Comparison of ENCODE assay signal across 1 cellular context in the genomic region with DNA sequence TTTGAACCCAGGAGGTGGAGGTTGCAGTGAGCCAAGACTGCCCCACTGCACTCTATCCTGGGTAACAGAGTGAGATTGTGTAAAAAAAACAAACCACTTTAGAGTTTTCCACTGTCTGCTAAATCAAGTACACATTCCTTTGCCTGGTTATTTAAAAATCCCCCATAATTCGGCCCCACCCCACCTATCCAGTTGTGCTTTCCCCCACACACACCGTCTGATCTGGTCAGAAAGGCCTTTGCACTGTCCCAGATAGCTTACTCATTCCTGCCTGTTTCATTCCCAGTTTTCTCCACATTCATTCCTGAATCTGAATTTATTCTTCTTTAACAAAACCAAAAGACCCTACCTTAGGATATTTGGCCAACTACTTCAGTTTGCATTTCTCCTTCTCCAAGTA.
TF ChIP-seq lines count a peak whose summit lies in the region.

No MANE protein-coding gene starts in this region.

TF ChIP-seq in WTC11, 78 proteins besides CTCF, POLR2A, EP300 and RAD21 (continued from another document):
- TF ChIP-seq, protein P1, sequence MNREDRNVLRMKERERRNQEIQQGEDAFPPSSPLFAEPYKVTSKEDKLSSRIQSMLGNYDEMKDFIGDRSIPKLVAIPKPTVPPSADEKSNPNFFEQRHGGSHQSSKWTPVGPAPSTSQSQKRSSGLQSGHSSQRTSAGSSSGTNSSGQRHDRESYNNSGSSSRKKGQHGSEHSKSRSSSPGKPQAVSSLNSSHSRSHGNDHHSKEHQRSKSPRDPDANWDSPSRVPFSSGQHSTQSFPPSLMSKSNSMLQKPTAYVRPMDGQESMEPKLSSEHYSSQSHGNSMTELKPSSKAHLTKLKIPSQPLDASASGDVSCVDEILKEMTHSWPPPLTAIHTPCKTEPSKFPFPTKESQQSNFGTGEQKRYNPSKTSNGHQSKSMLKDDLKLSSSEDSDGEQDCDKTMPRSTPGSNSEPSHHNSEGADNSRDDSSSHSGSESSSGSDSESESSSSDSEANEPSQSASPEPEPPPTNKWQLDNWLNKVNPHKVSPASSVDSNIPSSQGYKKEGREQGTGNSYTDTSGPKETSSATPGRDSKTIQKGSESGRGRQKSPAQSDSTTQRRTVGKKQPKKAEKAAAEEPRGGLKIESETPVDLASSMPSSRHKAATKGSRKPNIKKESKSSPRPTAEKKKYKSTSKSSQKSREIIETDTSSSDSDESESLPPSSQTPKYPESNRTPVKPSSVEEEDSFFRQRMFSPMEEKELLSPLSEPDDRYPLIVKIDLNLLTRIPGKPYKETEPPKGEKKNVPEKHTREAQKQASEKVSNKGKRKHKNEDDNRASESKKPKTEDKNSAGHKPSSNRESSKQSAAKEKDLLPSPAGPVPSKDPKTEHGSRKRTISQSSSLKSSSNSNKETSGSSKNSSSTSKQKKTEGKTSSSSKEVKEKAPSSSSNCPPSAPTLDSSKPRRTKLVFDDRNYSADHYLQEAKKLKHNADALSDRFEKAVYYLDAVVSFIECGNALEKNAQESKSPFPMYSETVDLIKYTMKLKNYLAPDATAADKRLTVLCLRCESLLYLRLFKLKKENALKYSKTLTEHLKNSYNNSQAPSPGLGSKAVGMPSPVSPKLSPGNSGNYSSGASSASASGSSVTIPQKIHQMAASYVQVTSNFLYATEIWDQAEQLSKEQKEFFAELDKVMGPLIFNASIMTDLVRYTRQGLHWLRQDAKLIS (CRISPR knock-in tag; IDR thresholded peaks at IDR 0.05; ENCODE audit: borderline replicate concordance) = no peak
- TF ChIP-seq TEAD4 (CRISPR knock-in tag; IDR thresholded peaks at IDR 0.05) (no peak), JUN (CRISPR knock-in tag; IDR thresholded peaks at IDR 0.05) (no peak), CBFB (CRISPR knock-in tag; IDR thresholded peaks at IDR 0.05; ENCODE audit: low read depth) (no peak), OVOL2 (CRISPR knock-in tag; IDR thresholded peaks at IDR 0.05; ENCODE audit: borderline replicate concordance) (no peak), TEAD1 (CRISPR knock-in tag; IDR thresholded peaks at IDR 0.05) (no peak), RORB (CRISPR knock-in tag; IDR thresholded peaks at IDR 0.05) (no peak), FOXP1 (CRISPR knock-in tag; IDR thresholded peaks at IDR 0.05; ENCODE audit: borderline replicate concordance) (no peak), ETV6 (CRISPR knock-in tag; IDR thresholded peaks at IDR 0.05) (no peak)
- TF ChIP-seq, protein P2, sequence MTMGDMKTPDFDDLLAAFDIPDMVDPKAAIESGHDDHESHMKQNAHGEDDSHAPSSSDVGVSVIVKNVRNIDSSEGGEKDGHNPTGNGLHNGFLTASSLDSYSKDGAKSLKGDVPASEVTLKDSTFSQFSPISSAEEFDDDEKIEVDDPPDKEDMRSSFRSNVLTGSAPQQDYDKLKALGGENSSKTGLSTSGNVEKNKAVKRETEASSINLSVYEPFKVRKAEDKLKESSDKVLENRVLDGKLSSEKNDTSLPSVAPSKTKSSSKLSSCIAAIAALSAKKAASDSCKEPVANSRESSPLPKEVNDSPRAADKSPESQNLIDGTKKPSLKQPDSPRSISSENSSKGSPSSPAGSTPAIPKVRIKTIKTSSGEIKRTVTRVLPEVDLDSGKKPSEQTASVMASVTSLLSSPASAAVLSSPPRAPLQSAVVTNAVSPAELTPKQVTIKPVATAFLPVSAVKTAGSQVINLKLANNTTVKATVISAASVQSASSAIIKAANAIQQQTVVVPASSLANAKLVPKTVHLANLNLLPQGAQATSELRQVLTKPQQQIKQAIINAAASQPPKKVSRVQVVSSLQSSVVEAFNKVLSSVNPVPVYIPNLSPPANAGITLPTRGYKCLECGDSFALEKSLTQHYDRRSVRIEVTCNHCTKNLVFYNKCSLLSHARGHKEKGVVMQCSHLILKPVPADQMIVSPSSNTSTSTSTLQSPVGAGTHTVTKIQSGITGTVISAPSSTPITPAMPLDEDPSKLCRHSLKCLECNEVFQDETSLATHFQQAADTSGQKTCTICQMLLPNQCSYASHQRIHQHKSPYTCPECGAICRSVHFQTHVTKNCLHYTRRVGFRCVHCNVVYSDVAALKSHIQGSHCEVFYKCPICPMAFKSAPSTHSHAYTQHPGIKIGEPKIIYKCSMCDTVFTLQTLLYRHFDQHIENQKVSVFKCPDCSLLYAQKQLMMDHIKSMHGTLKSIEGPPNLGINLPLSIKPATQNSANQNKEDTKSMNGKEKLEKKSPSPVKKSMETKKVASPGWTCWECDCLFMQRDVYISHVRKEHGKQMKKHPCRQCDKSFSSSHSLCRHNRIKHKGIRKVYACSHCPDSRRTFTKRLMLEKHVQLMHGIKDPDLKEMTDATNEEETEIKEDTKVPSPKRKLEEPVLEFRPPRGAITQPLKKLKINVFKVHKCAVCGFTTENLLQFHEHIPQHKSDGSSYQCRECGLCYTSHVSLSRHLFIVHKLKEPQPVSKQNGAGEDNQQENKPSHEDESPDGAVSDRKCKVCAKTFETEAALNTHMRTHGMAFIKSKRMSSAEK (CRISPR knock-in tag; IDR thresholded peaks at IDR 0.05; ENCODE audit: borderline replicate concordance) = no peak
- TF ChIP-seq, protein P3, sequence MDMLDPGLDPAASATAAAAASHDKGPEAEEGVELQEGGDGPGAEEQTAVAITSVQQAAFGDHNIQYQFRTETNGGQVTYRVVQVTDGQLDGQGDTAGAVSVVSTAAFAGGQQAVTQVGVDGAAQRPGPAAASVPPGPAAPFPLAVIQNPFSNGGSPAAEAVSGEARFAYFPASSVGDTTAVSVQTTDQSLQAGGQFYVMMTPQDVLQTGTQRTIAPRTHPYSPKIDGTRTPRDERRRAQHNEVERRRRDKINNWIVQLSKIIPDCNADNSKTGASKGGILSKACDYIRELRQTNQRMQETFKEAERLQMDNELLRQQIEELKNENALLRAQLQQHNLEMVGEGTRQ (CRISPR knock-in tag; IDR thresholded peaks at IDR 0.05) = no peak
